In genomic region chr15:65792130-65792987, GRCh38 we compare ENCODE assay signal across 8 cellular contexts. TPM values are rescaled to one million over a fixed set of nuclear protein-coding genes. Genes with fewer than 3 reads are reported as not detected.
DNase-seq lines count a peak whose midpoint lies in the region; ATAC-seq and TF ChIP-seq lines count a peak whose summit lies in the region.

Gene DENND4A (minus strand): TSS chr15:65792293. CDS start chr15:65756450, 35,843 bp downstream.

- ATAC-seq in GM18498 (IDR thresholded peaks at IDR 0.05; ENCODE audit: unreplicated experiment) (peak; percentile 89), HG02938 (IDR thresholded peaks at IDR 0.05; ENCODE audit: unreplicated experiment) (peak; percentile 83)

- H3K36me3 ChIP-seq in right atrium auricular region: no peaks in the 10 kb centered on the region
- H3K36me3 ChIP-seq in uterus: no peaks in the 10 kb centered on the region

- TF ChIP-seq CTCF in right atrium auricular region (IDR thresholded peaks at IDR 0.05) (no peak), uterus (IDR thresholded peaks at IDR 0.05) (no peak)

- peak within 1 kb of the TSS; percentile 86 to 97 for H3K4me3 ChIP-seq in right atrium auricular region
- peak within 1 kb of the TSS; percentile 74 to 92 for H3K4me3 ChIP-seq in uterus

- intact Hi-C loops in uterus (cut with DNase I; ENCODE audit: low total_unique reads): no loop called here

- TF ChIP-seq POLR2A in uterus (IDR thresholded peaks at IDR 0.05): peak; percentile 78 to 87

- no peaks in the 10 kb centered on the region for H3K27me3 ChIP-seq in right atrium auricular region
- H3K27me3 ChIP-seq in uterus: no peaks in the 10 kb centered on the region

- peaks cover 0 to 4% of the 10 kb centered on the region in 2 donors for H3K4me1 ChIP-seq in right atrium auricular region
- H3K4me1 ChIP-seq in uterus: no peaks in the 10 kb centered on the region

- H3K27ac ChIP-seq in right atrium auricular region (peak within 1 kb of the TSS; percentile 99 to 100), uterus (peak within 1 kb of the TSS; percentile 93 to 97)

- DNase-seq in NCI-H187 (lab: John Stamatoyannopoulos, UW): peak; percentile 86 to 92
- peak; percentile 96 to 99 (median 98) for DNase-seq in T-helper 2 cell
- DNase-seq in anterior cingulate cortex (lab: John Stamatoyannopoulos, UW): peak; percentile 66 to 99 (median 96)
- peak; percentile 98 for DNase-seq in right atrium auricular region (ENCODE audit: low spot score)
- peak; percentile 96 for DNase-seq in pulmonary artery endothelial cell (ENCODE audit: low read depth, low spot score)
- DNase-seq in uterus: peak; percentile 98 to 99

- H3K9me3 ChIP-seq in right atrium auricular region: no peaks in the 10 kb centered on the region
- H3K9me3 ChIP-seq in uterus: no peaks in the 10 kb centered on the region

RNA-seq across cellular contexts. Expression of gene DENND4A, which starts in this region (rescaled TPM):
- 10 to 100 TPM; 15.2 to 19.4 TPM for total RNA-seq in right atrium auricular region
- 23.5 and 26.7 TPM in 2 replicates for total RNA-seq in pulmonary artery endothelial cell
- 10 to 100 TPM; 27.1 to 75.3 (median 52.8) TPM for total RNA-seq in uterus

Comparison
In these comparisons a context has a peak if more than half of its experiments do, and no peak if none do; other contexts are left out.
1. Peak in every context shown above with its lines: DNase-seq, ATAC-seq, H3K4me3 ChIP-seq and H3K27ac ChIP-seq.